Comparison of ENCODE assay signal across 8 cellular contexts in the genomic region with DNA sequence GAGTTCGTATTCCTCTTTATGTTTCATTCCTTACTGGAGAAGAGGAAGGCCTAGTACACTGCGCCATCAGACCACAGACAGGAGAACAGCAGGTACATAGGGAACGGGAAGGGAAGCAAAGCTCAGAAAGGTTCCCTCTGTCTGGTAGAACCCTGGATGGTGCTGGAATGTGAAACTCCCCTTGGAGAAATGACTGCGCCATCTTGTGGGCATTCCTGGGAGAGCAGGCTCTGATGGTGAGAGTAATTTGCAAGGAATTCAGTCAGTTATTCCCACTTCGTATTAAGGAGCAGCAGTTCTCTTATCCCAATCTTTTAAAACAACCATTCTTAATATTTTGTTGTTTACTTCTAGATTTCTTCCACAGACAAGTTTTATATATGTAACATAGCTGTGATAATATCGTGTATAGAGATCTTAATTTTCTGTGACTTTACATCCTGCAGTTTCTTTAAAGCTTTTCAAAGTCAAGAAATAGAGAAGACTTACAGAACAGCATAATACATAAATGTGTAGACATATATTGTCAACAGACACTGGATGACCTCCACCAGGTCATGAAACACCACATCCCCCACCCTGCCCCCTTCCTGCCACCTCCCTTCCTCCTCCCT.
DNase-seq lines count a peak whose midpoint lies in the region; ATAC-seq and TF ChIP-seq lines count a peak whose summit lies in the region.

No MANE protein-coding gene starts in this region.

- DNase-seq in C1 segment of cervical spinal cord (lab: John Stamatoyannopoulos, UW), result peak in 11 of 14 donors; percentile 11 to 75 (median 51)
- DNase-seq in HFFc6, result peak; percentile 45
- DNase-seq in NCI-H82 treated with DMSO at 0.1 percent for 48 hours (lab: John Stamatoyannopoulos, UW; ENCODE audit: unreplicated experiment), result peak; percentile 28
- DNase-seq in activated CD8-positive, alpha-beta memory T cell treated with anti-CD3 and anti-CD28 coated beads, Interleukin-2, amount 50 U/mL, for 48 hours, result peak; percentile 86
- DNase-seq in erythroblast (lab: John Stamatoyannopoulos, UW), result peak; percentile 28 to 66
- DNase-seq in naive thymus-derived CD4-positive, alpha-beta T cell, result peak in 7 of 9 donors; percentile 6 to 61 (median 25)
- DNase-seq in stimulated activated naive CD8-positive, alpha-beta T cell treated with anti-CD3 and anti-CD28 coated beads, Interleukin-15, Interleukin-2, amounts not matched to agents 100 U/mL and 50 U/mL, for 24 hours, result peak; percentile 71

- H3K4me3 ChIP-seq in naive thymus-derived CD4-positive, alpha-beta T cell (ENCODE audit: low read length), result no peak overlapping the region

- H3K27me3 ChIP-seq in naive thymus-derived CD4-positive, alpha-beta T cell (ENCODE audit: control insufficient read depth in 2 of 2, insufficient read depth in 2 of 2, low read length in 2 of 2), result no peaks in the 10 kb centered on the region

- H3K36me3 ChIP-seq in naive thymus-derived CD4-positive, alpha-beta T cell (ENCODE audit: control insufficient read depth in 2 of 3, insufficient read depth in 3 of 3, low read length in 3 of 3), result no peaks in the 10 kb centered on the region

- intact Hi-C loops in naive thymus-derived CD4-positive, alpha-beta T cell (cut with micrococcal nuclease), result loop anchor here (1.0 kb wide), 1 partner anchor 123 kb away; no protein-coding TSS in a partner anchor

- CTCF ChIA-PET in naive thymus-derived CD4-positive, alpha-beta T cell (lab: Charles Lee), result interaction anchor here (0.6 to 1.3 kb wide), 4 partner anchors 9 to 123 kb away, joined by 3 to 7 read pairs (median 3); no protein-coding TSS in a partner anchor

- peak; percentile 94 for TF ChIP-seq CTCF in HFFc6 (IDR thresholded peaks at IDR 0.05)

- POLR2A ChIA-PET in naive thymus-derived CD4-positive, alpha-beta T cell (lab: Charles Lee), result no interaction called here

- no peak overlapping the region for H3K27ac ChIP-seq in naive thymus-derived CD4-positive, alpha-beta T cell (ENCODE audit: low read depth, low read length)

- no peaks in the 10 kb centered on the region for H3K4me1 Mint-ChIP-seq in HFFc6 (ENCODE audit: low read depth)
- H3K4me1 Mint-ChIP-seq in naive thymus-derived CD4-positive, alpha-beta T cell, result peaks cover 0 to 3% (median 0%) of the 10 kb centered on the region in 7 donors

- no peaks in the 10 kb centered on the region for H3K36me3 Mint-ChIP-seq in HFFc6 (ENCODE audit: low read depth)
- no peaks in the 10 kb centered on the region for H3K36me3 Mint-ChIP-seq in naive thymus-derived CD4-positive, alpha-beta T cell

- no peak overlapping the region for H3K27ac Mint-ChIP-seq in HFFc6
- H3K27ac Mint-ChIP-seq in naive thymus-derived CD4-positive, alpha-beta T cell, result no peak overlapping the region

- no peak for TF ChIP-seq POLR2A in erythroblast (IDR thresholded peaks at IDR 0.05; ENCODE audit: low read length)

- no peak for ATAC-seq in naive thymus-derived CD4-positive, alpha-beta T cell
- ATAC-seq in stimulated activated naive CD8-positive, alpha-beta T cell treated with anti-CD3 and anti-CD28 coated beads, Interleukin-15, Interleukin-2, amounts not matched to agents 100 U/mL and 50 U/mL, for 24 hours, result no peak
- no peak for ATAC-seq in HG03108 (IDR thresholded peaks at IDR 0.05; ENCODE audit: unreplicated experiment)

- H3K4me3 Mint-ChIP-seq in HFFc6, result no peak overlapping the region
- no peak overlapping the region for H3K4me3 Mint-ChIP-seq in naive thymus-derived CD4-positive, alpha-beta T cell

- H3K27me3 Mint-ChIP-seq in HFFc6 (ENCODE audit: insufficient read depth), result peaks cover 4% of the 10 kb centered on the region; the same call in 1 of the 2 replicates
- H3K27me3 Mint-ChIP-seq in naive thymus-derived CD4-positive, alpha-beta T cell, result peaks cover 5 to 17% (median 10%) of the 10 kb centered on the region in 5 donors

- H3K4me1 ChIP-seq in naive thymus-derived CD4-positive, alpha-beta T cell (ENCODE audit: control insufficient read depth in 2 of 2, insufficient read depth in 2 of 2, low read length in 2 of 2), result no peaks in the 10 kb centered on the region

- no peaks in the 10 kb centered on the region for H3K9me3 ChIP-seq in naive thymus-derived CD4-positive, alpha-beta T cell (ENCODE audit: control insufficient read depth in 2 of 3, low read length in 3 of 3)

- H3K9me3 Mint-ChIP-seq in HFFc6, result no peaks in the 10 kb centered on the region
- no peaks in the 10 kb centered on the region for H3K9me3 Mint-ChIP-seq in naive thymus-derived CD4-positive, alpha-beta T cell

Comparison
In these comparisons a context has a peak if more than half of its experiments do, and no peak if none do; other contexts are left out.
1. DNase-seq: peak in every context shown above with its lines; median percentile 86 in activated CD8-positive, alpha-beta memory T cell treated with anti-CD3 and anti-CD28 coated beads, Interleukin-2, amount 50 U/mL, for 48 hours; 71 in stimulated activated naive CD8-positive, alpha-beta T cell treated with anti-CD3 and anti-CD28 coated beads, Interleukin-15, Interleukin-2, amounts not matched to agents 100 U/mL and 50 U/mL, for 24 hours; 51 in C1 segment of cervical spinal cord; 47 in erythroblast; 45 in HFFc6; 28 in NCI-H82 treated with DMSO at 0.1 percent for 48 hours; 25 in naive thymus-derived CD4-positive, alpha-beta T cell.